13 cellular contexts compared by ENCODE assay signal in the genomic region with DNA sequence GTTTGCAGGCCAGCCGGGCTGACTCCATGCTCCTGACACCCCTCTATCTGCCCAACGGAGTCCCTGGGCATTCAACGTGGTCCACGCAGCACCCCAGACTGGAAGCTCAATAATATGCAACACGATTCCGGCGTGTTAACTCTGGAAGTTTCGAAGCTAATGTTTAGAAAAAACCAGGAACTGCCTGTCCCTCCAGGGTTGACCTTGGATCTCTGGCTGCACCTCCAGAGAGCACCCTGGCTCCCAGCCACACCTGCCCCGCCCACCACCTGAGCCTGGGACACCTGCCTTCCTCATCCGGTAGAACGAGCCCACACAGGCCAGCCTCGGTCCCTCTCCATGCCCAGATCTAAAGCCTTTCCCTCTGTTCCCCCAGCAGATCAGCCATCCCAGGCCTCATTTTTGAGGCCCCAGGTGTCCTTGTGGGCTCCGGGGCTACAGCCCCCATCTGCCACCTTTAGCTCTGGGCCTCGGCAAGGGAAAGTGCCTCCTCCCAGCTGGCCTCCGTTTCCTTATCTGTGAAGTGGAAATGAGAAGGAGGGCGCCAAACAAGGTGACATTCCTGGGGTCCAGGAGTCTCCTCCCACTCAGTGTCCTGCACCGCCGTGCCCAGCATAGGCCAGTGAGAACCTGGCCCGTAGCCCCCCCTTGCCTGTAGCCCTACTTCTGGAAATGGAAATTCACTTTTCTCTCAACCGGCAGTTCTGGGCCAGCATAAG. TPM values are rescaled to one million over a fixed set of nuclear protein-coding genes. Genes with fewer than 3 reads are reported as not detected.
DNase-seq lines count a peak whose midpoint lies in the region; ATAC-seq and TF ChIP-seq lines count a peak whose summit lies in the region.
"Had no signal": no experiment of that assay in that cellular context is flagged by ENCODE, and none has a peak within 500 bp of the region (broad histone marks: within the 10 kb centered on the region; RNA-seq: fewer than 3 reads in every experiment).

No MANE protein-coding gene starts in this region.

- DNase-seq in activated CD8-positive, alpha-beta memory T cell treated with anti-CD3 and anti-CD28 coated beads, Interleukin-2, amount 50 U/mL, for 48 hours = peak; percentile 48
- no peak for DNase-seq in activated CD8-positive, alpha-beta memory T cell treated with anti-CD3 and anti-CD28 coated beads, Interleukin-2, amount 10 ng/mL, durations not matched to agents 7 days and 5 days
- DNase-seq in RWPE1 (ENCODE audit: low spot score) (peak; percentile 64), left lung (peak; percentile 71 to 87), sigmoid colon (no peak), Kasumi-1 (lab: John Stamatoyannopoulos, UW) (no peak)
- DNase-seq in activated CD4-positive, alpha-beta T cell treated with anti-CD3 and anti-CD28 coated beads for 1 hour = no peak
- DNase-seq: aorta, H7, NCI-H748 treated with DMSO at 0.1 percent for 48 hours had no signal

- CTCF ChIA-PET in activated CD8-positive, alpha-beta memory T cell treated with anti-CD3 and anti-CD28 coated beads, Interleukin-2, amount 10 ng/mL, durations not matched to agents 7 days and 5 days (lab: Charles Lee) = interaction anchor here (1.4 to 24.3 kb wide), 2 partner anchors 13 to 31 kb away, joined by 6 to 449 read pairs; partner anchors contain the start of gene KLF2
- CTCF ChIA-PET in RWPE1 (lab: Yijun Ruan, JAX) = interaction anchor here (0.9 kb wide), 1 partner anchor 28 kb away, joined by 7 read pairs; no protein-coding TSS in a partner anchor

- TF ChIP-seq POLR2A in sigmoid colon (IDR thresholded peaks at IDR 0.05) = no peak

- H3K4me3 ChIP-seq in left lung (no peak overlapping the region), thymus (ENCODE audit: low read length) (no peak overlapping the region), sigmoid colon (no peak overlapping the region)

- H3K4me3 Mint-ChIP-seq in activated CD8-positive, alpha-beta memory T cell treated with anti-CD3 and anti-CD28 coated beads, Interleukin-2, amount 10 ng/mL, durations not matched to agents 7 days and 5 days = no peak overlapping the region
- H3K4me3 Mint-ChIP-seq: stimulated activated memory B cell treated with anti-CD40 and anti-IgM and Interleukin-4, amounts not matched to agents 10 μg/mL and 1 μg/mL and 100 μg/mL, for 72 hours had no signal

- no peak for ATAC-seq in activated CD8-positive, alpha-beta memory T cell treated with anti-CD3 and anti-CD28 coated beads, Interleukin-2, amount 10 ng/mL, durations not matched to agents 7 days and 5 days
- peak; percentile 85 for ATAC-seq in left lung
- ATAC-seq: stimulated activated memory B cell treated with anti-CD40 and anti-IgM and Interleukin-4, amounts not matched to agents 10 μg/mL and 1 μg/mL and 100 μg/mL, for 72 hours had no signal

- H3K27ac ChIP-seq in RWPE1 (peak overlapping the region; percentile 37), left lung (no peak overlapping the region), thymus (ENCODE audit: low read depth) (peak overlapping the region; percentile 37), sigmoid colon (no peak overlapping the region)
- H3K27ac ChIP-seq: KMS-11 had no signal

- TF ChIP-seq CTCF in RWPE1 (conservative IDR thresholded peaks at IDR 0.05; ENCODE audit: low read depth) = no peak
- TF ChIP-seq CTCF in left lung (IDR thresholded peaks at IDR 0.05) = no peak
- no peak for TF ChIP-seq CTCF in sigmoid colon (IDR thresholded peaks at IDR 0.05)

- H3K9me3 Mint-ChIP-seq in activated CD8-positive, alpha-beta memory T cell treated with anti-CD3 and anti-CD28 coated beads, Interleukin-2, amount 10 ng/mL, durations not matched to agents 7 days and 5 days (ENCODE audit: low read depth) = no peaks in the 10 kb centered on the region
- H3K9me3 Mint-ChIP-seq: stimulated activated memory B cell treated with anti-CD40 and anti-IgM and Interleukin-4, amounts not matched to agents 10 μg/mL and 1 μg/mL and 100 μg/mL, for 72 hours had no signal

- H3K27me3 Mint-ChIP-seq in activated CD8-positive, alpha-beta memory T cell treated with anti-CD3 and anti-CD28 coated beads, Interleukin-2, amount 10 ng/mL, durations not matched to agents 7 days and 5 days = peaks cover 31% of the 10 kb centered on the region
- H3K27me3 Mint-ChIP-seq: stimulated activated memory B cell treated with anti-CD40 and anti-IgM and Interleukin-4, amounts not matched to agents 10 μg/mL and 1 μg/mL and 100 μg/mL, for 72 hours had no signal

- 83% methylated on average over 20 of the region's 20 CpGs for WGBS in thymus
- WGBS in sigmoid colon, 2 donors = 23 to 71% methylated on average over 20 of the region's 20 CpGs

- H3K27ac Mint-ChIP-seq in activated CD8-positive, alpha-beta memory T cell treated with anti-CD3 and anti-CD28 coated beads, Interleukin-2, amount 10 ng/mL, durations not matched to agents 7 days and 5 days = no peak overlapping the region
- H3K27ac Mint-ChIP-seq: stimulated activated memory B cell treated with anti-CD40 and anti-IgM and Interleukin-4, amounts not matched to agents 10 μg/mL and 1 μg/mL and 100 μg/mL, for 72 hours had no signal

- no peak for TF ChIP-seq EP300 in sigmoid colon (IDR thresholded peaks at IDR 0.05)

- POLR2A ChIA-PET in RWPE1 (lab: Yijun Ruan, JAX; ENCODE audit: low non-redundant PET) = no interaction called here

- peaks cover 19% of the 10 kb centered on the region for H3K36me3 Mint-ChIP-seq in activated CD8-positive, alpha-beta memory T cell treated with anti-CD3 and anti-CD28 coated beads, Interleukin-2, amount 10 ng/mL, durations not matched to agents 7 days and 5 days

- no peaks in the 10 kb centered on the region for H3K9me3 ChIP-seq in left lung
- no peaks in the 10 kb centered on the region for H3K9me3 ChIP-seq in thymus (ENCODE audit: control insufficient read depth)
- H3K9me3 ChIP-seq in sigmoid colon = no peaks in the 10 kb centered on the region

- H3K27me3 ChIP-seq in left lung (no peaks in the 10 kb centered on the region), thymus (ENCODE audit: control insufficient read depth, insufficient read depth) (no peaks in the 10 kb centered on the region), sigmoid colon (no peaks in the 10 kb centered on the region)

- H3K4me1 ChIP-seq in left lung = peaks cover 0 to 80% of the 10 kb centered on the region in 2 donors
- H3K4me1 ChIP-seq in thymus (ENCODE audit: control insufficient read depth, insufficient read depth, low read length) = peaks cover 35% of the 10 kb centered on the region
- no peaks in the 10 kb centered on the region for H3K4me1 ChIP-seq in sigmoid colon

- peaks cover 67% of the 10 kb centered on the region for H3K4me1 Mint-ChIP-seq in activated CD8-positive, alpha-beta memory T cell treated with anti-CD3 and anti-CD28 coated beads, Interleukin-2, amount 10 ng/mL, durations not matched to agents 7 days and 5 days

- intact Hi-C loops in left lung (cut with DNase I) (no loop called here), sigmoid colon (cut with DNase I) (no loop called here)

- H3K36me3 ChIP-seq in left lung (no peaks in the 10 kb centered on the region), thymus (ENCODE audit: control insufficient read depth, insufficient read depth) (peaks cover 10% of the 10 kb centered on the region), sigmoid colon (peaks cover 0 to 9% (median under 1%) of the 10 kb centered on the region in 4 donors)

RNA-seq across cellular contexts. Expression of gene KLF2, which starts 38.7 kb away (rescaled TPM):
- total RNA-seq in activated CD8-positive, alpha-beta memory T cell treated with anti-CD3 and anti-CD28 coated beads, Interleukin-2, amount 10 ng/mL, durations not matched to agents 7 days and 5 days = 100 to 1,000 TPM in 1 of 2 experiments, 10 to 100 TPM in 1; 62.1 to 124 TPM
- total RNA-seq in left lung (10 to 100 TPM; 30.2 to 75.9 TPM), sigmoid colon (10 to 100 TPM; 17.1 to 49.3 (median 28.3) TPM)
- polyA plus RNA-seq in thymus (16.5 TPM), sigmoid colon (10 to 100 TPM in 1 of 3 donors, 1 to 10 TPM in 2; 2.8 to 25.9 (median 3.6) TPM)
- total RNA-seq: H7 had no signal

Comparison
In these comparisons a context has a peak if more than half of its experiments do, and no peak if none do; other contexts are left out.
1. DNase-seq: peak in activated CD8-positive, alpha-beta memory T cell treated with anti-CD3 and anti-CD28 coated beads, Interleukin-2, amount 50 U/mL, for 48 hours (single experiment), RWPE1 (single experiment) and left lung (2 of 2); none in activated CD8-positive, alpha-beta memory T cell treated with anti-CD3 and anti-CD28 coated beads, Interleukin-2, amount 10 ng/mL, durations not matched to agents 7 days and 5 days (single experiment), sigmoid colon (single experiment), Kasumi-1 (0 of 2) and activated CD4-positive, alpha-beta T cell treated with anti-CD3 and anti-CD28 coated beads for 1 hour (single experiment).
2. H3K27ac ChIP-seq: peak in RWPE1 (single experiment) and thymus (single experiment); none in left lung (0 of 2) and sigmoid colon (0 of 4).